Comparison of ENCODE assay signal across 8 cellular contexts in the genomic region with DNA sequence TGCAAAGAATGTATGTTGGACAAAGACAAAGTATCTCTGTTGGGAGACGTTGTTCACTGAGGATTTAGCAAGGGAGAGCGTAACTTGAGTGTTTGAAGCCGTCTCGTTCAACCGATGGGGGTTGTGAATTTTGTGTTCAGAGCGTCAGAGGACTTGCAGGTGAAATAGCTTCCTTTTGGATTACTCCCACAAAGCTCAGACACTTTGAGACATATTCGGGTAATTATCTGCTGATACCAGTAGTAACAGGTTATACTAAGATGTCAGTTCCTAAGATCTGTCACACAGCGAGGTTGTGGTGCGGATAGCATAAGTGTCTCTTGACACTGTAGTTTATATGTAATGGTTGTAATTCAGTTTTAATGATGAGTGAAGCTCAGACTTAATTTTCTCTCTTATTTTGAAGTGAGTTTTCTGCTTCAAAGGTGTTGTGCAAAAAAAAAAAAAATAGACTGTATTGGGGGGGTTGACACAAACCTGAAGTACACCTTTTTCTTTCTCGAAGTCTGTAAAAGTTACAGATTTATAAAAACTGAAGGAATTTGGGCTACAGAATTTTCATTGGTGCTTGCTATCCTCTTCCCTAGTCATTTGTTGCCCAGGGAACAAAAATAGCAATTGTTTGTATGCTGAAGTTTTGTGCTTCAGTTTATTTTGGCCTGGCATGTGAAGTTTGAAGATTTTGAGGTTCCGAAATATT. TPM values are rescaled to one million over a fixed set of nuclear protein-coding genes. Genes with fewer than 3 reads are reported as not detected.
DNase-seq lines count a peak whose midpoint lies in the region; ATAC-seq and TF ChIP-seq lines count a peak whose summit lies in the region.

No MANE protein-coding gene starts in this region.

- no peak overlapping the region for H2AFZ ChIP-seq in neural cell (ENCODE audit: low read depth, low read length)

- H3K9me3 ChIP-seq in endocrine pancreas (ENCODE audit: control insufficient read depth, low read length) = no peaks in the 10 kb centered on the region
- no peaks in the 10 kb centered on the region for H3K9me3 ChIP-seq in neural cell (ENCODE audit: low read length)

- peaks cover 56% of the 10 kb centered on the region for H3K79me2 ChIP-seq in neural cell (replicated peaks; ENCODE audit: insufficient read depth, low read length)

- no peaks in the 10 kb centered on the region for H3K9me2 ChIP-seq in neural cell (ENCODE audit: insufficient read depth, low read length)

- peaks cover 3% of the 10 kb centered on the region for H3K4me1 ChIP-seq in endocrine pancreas (ENCODE audit: control insufficient read depth, insufficient read depth, low read length)

- no peaks in the 10 kb centered on the region for H4K20me1 ChIP-seq in neural cell (ENCODE audit: insufficient read depth)

- H3K27me3 ChIP-seq in endocrine pancreas (ENCODE audit: control insufficient read depth, insufficient read depth, low read length) (no peaks in the 10 kb centered on the region), neural cell (ENCODE audit: insufficient read depth, low read depth, low read length) (no peaks in the 10 kb centered on the region)

- no peak for TF ChIP-seq EP300 in neural cell (conservative IDR thresholded peaks at IDR 0.05; ENCODE audit: poor library complexity, severe bottlenecking)

- no peak for ATAC-seq in GM21786 (IDR thresholded peaks at IDR 0.05; ENCODE audit: unreplicated experiment)

- TF ChIP-seq CTCF in neural cell (IDR thresholded peaks at IDR 0.05; ENCODE audit: poor library complexity, severe bottlenecking) = no peak

- H3K36me3 ChIP-seq in endocrine pancreas (ENCODE audit: control insufficient read depth, insufficient read depth, low read length) (no peaks in the 10 kb centered on the region), neural cell (ENCODE audit: insufficient read depth, low read length) (no peaks in the 10 kb centered on the region)

- H3K9ac ChIP-seq in endocrine pancreas (ENCODE audit: control insufficient read depth, insufficient read depth, low read length) = peak overlapping the region; percentile 89
- H3K9ac ChIP-seq in neural cell (ENCODE audit: low read length) = peak overlapping the region; percentile 90

- peak overlapping the region; percentile 78 for H3K27ac ChIP-seq in neural cell (ENCODE audit: low read length)

- peak overlapping the region; percentile 71 for H3K4me2 ChIP-seq in neural cell (ENCODE audit: low read length)

- H3K4me3 ChIP-seq in endocrine pancreas (ENCODE audit: control insufficient read depth, insufficient read depth, low read length) (peak overlapping the region; percentile 87), neural cell (ENCODE audit: low read length) (peak overlapping the region; percentile 96)

- no peaks in the 10 kb centered on the region for H3F3A ChIP-seq in neural cell (ENCODE audit: insufficient read depth, low read length, poor library complexity, severe bottlenecking)

- no peak for TF ChIP-seq RAD21 in neural cell (conservative IDR thresholded peaks at IDR 0.05)

- peak in 2 of 3 experiments; percentile 30 to 54 for DNase-seq in NCI-H1417 (lab: John Stamatoyannopoulos, UW)
- DNase-seq in NCI-H1417 treated with DMSO at 0.1 percent for 48 hours (lab: John Stamatoyannopoulos, UW) = no peak
- DNase-seq in RPMI7951 (ENCODE audit: low read depth) = peak; percentile 23
- no peak for DNase-seq in HK-2 (ENCODE audit: unreplicated experiment)
- DNase-seq in activated gamma-delta T cell (lab: John Stamatoyannopoulos, UW) = no peak

TF ChIP-seq in neural cell, 6 proteins besides CTCF, POLR2A, EP300 and RAD21:
- TF ChIP-seq TAF1 (IDR thresholded peaks at IDR 0.05; ENCODE audit: low read depth) = no peak
- TF ChIP-seq POLR2AphosphoS5 (IDR thresholded peaks at IDR 0.05) = no peak
- no peak for TF ChIP-seq SMC3 (conservative IDR thresholded peaks at IDR 0.05; ENCODE audit: poor library complexity)
- no peak for TF ChIP-seq MXI1 (conservative IDR thresholded peaks at IDR 0.05; ENCODE audit: poor library complexity, severe bottlenecking)
- TF ChIP-seq, protein P1, sequence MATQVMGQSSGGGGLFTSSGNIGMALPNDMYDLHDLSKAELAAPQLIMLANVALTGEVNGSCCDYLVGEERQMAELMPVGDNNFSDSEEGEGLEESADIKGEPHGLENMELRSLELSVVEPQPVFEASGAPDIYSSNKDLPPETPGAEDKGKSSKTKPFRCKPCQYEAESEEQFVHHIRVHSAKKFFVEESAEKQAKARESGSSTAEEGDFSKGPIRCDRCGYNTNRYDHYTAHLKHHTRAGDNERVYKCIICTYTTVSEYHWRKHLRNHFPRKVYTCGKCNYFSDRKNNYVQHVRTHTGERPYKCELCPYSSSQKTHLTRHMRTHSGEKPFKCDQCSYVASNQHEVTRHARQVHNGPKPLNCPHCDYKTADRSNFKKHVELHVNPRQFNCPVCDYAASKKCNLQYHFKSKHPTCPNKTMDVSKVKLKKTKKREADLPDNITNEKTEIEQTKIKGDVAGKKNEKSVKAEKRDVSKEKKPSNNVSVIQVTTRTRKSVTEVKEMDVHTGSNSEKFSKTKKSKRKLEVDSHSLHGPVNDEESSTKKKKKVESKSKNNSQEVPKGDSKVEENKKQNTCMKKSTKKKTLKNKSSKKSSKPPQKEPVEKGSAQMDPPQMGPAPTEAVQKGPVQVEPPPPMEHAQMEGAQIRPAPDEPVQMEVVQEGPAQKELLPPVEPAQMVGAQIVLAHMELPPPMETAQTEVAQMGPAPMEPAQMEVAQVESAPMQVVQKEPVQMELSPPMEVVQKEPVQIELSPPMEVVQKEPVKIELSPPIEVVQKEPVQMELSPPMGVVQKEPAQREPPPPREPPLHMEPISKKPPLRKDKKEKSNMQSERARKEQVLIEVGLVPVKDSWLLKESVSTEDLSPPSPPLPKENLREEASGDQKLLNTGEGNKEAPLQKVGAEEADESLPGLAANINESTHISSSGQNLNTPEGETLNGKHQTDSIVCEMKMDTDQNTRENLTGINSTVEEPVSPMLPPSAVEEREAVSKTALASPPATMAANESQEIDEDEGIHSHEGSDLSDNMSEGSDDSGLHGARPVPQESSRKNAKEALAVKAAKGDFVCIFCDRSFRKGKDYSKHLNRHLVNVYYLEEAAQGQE (IDR thresholded peaks at IDR 0.05; ENCODE audit: borderline replicate concordance) = no peak
- no peak for TF ChIP-seq EZH2 (IDR thresholded peaks at IDR 0.05; ENCODE audit: borderline replicate concordance, insufficient read depth, low read length, poor library complexity, severe bottlenecking)

RNA-seq across cellular contexts. Expression of a gene that starts 1.7 kb away (rescaled TPM):
- total RNA-seq in RPMI7951 (2014; rRNA removed; shearing (Covaris generic)) = 29.9 and 30.1 TPM in 2 replicates
- 45.9 and 49.1 TPM in 2 replicates for polyA plus RNA-seq in neural cell
- 73.3 and 87.1 TPM in 2 replicates for polyA minus RNA-seq in neural cell

Comparison
In these comparisons a context has a peak if more than half of its experiments do, and no peak if none do; other contexts are left out.
1. DNase-seq: peak in NCI-H1417 (2 of 3) and RPMI7951 (single experiment); none in NCI-H1417 treated with DMSO at 0.1 percent for 48 hours (single experiment), HK-2 (single experiment) and activated gamma-delta T cell (single experiment).